ENCODE assay signal across 8 cellular contexts in the genomic region with DNA sequence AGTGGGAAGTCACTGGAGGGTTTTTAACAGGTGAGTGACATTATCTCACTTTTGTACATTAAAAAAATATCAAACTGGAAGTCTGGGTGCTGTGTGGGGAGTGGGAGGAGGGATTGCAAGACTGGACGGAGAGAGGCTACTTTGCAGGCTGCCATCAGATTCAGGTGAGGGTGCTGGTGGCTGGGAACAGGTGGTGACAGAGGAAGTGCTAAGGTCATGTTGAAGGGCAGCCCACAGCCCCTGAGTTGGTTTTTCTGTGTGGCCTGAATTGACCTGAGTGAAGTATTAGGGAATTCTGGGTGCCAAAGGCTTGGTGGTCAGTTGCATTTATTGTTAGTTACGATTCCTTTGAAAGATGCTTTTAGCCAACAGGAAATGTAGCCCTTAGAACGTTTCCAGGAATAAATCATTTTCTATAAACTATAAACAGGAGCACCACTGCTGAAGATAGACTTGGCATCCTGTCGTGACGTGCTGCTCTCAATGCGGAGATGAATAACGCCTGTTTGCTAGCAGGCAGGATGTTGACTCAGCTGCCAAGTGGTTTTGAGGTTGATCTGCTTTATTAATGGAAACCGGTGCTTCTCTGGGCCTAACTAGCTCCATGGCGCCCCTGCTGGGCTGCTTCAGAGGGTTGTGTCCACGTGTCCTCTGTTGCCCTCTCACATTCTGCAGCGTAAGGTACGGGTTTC.
DNase-seq lines count a peak whose midpoint lies in the region; ATAC-seq and TF ChIP-seq lines count a peak whose summit lies in the region.

No MANE protein-coding gene starts in this region.

- H3K4me1 ChIP-seq in ACC112 (ENCODE audit: control insufficient read depth, insufficient read depth, low read length, unreplicated experiment) (peaks cover 18% of the 10 kb centered on the region), PC-3 (ENCODE audit: insufficient read depth, low read length) (peaks cover 34% of the 10 kb centered on the region), adipocyte (ENCODE audit: control insufficient read depth, insufficient read depth, low read length) (peaks cover 7% of the 10 kb centered on the region)

- intact Hi-C loops in PC-3 (cut with micrococcal nuclease) = loop anchor here (1.0 kb wide), 1 partner anchor 72 kb away; no protein-coding TSS in a partner anchor

- H3K9ac ChIP-seq in PC-3 (ENCODE audit: low read length) (peak overlapping the region; percentile 62), adipocyte (ENCODE audit: low read length) (no peak overlapping the region)

- H3K9me3 ChIP-seq in PC-3 (ENCODE audit: low read length) = no peaks in the 10 kb centered on the region
- no peaks in the 10 kb centered on the region for H3K9me3 ChIP-seq in adipocyte (ENCODE audit: control insufficient read depth, low read length)

- H3K9me2 ChIP-seq in PC-3 (replicated peaks; ENCODE audit: low read length) = no peaks in the 10 kb centered on the region

- CTCF ChIA-PET in PC-3 (lab: Charles Lee) = interaction anchor here (0.6 to 0.7 kb wide), 2 partner anchors 29 to 74 kb away, joined by 3 read pairs; no protein-coding TSS in a partner anchor

- H3K36me3 ChIP-seq in ACC112 (ENCODE audit: insufficient read depth, low read length) (no peaks in the 10 kb centered on the region), PC-3 (ENCODE audit: low read depth, low read length) (no peaks in the 10 kb centered on the region), adipocyte (ENCODE audit: control insufficient read depth, insufficient read depth, low read length, severe bottlenecking) (no peaks in the 10 kb centered on the region), kidney epithelial cell (ENCODE audit: control insufficient read depth, insufficient read depth, low read length) (no peaks in the 10 kb centered on the region)

- H3K27ac ChIP-seq in ACC112 (ENCODE audit: low read depth, low read length) = peak overlapping the region; percentile 55
- H3K27ac ChIP-seq in PC-3 (ENCODE audit: low read length) = peak overlapping the region; percentile 94

- no TSS peak for BruUV-seq in PC-3 (replicated peaks; lab: Mats Ljungman, UMichigan)

- TF ChIP-seq CTCF in PC-3 (conservative IDR thresholded peaks at IDR 0.05; ENCODE audit: low read depth, low read length) = peak; percentile 96
- peak; percentile 70 for TF ChIP-seq CTCF in kidney epithelial cell (IDR thresholded peaks at IDR 0.05; ENCODE audit: insufficient read depth, low read length, poor library complexity, severe bottlenecking)

- ATAC-seq in GM18870 (IDR thresholded peaks at IDR 0.05; ENCODE audit: unreplicated experiment) (peak; percentile 48), PC-3 (peak; percentile 95)
- ATAC-seq in stimulated activated naive CD8-positive, alpha-beta T cell treated with anti-CD3 and anti-CD28 coated beads, Interleukin-15, Interleukin-2, amounts not matched to agents 100 U/mL and 50 U/mL, for 24 hours = peak; percentile 90

- H4K20me1 ChIP-seq in PC-3 (ENCODE audit: low read length) = no peaks in the 10 kb centered on the region

- H2AFZ ChIP-seq in ACC112 (ENCODE audit: low read length, unreplicated experiment) (peak overlapping the region; percentile 91), PC-3 (ENCODE audit: low read length) (peak overlapping the region; percentile 67)

- peak overlapping the region; percentile 51 for H3K4me2 ChIP-seq in PC-3 (ENCODE audit: low read length)

- H3F3A ChIP-seq in PC-3 (ENCODE audit: low read length, unreplicated experiment) = no peaks in the 10 kb centered on the region

- H3K27me3 ChIP-seq in ACC112 (ENCODE audit: insufficient read depth, low read length) (no peaks in the 10 kb centered on the region), PC-3 (ENCODE audit: low read length) (no peaks in the 10 kb centered on the region), adipocyte (replicated peaks; ENCODE audit: control insufficient read depth, insufficient read depth, low read length) (no peaks in the 10 kb centered on the region), kidney epithelial cell (ENCODE audit: control insufficient read depth, insufficient read depth, low read length) (no peaks in the 10 kb centered on the region)

- no peak overlapping the region for H3K4me3 ChIP-seq in ACC112 (ENCODE audit: low read depth, low read length)
- 0 out of 2 replicates have a peak overlapping the region, but pooled peaks have one; percentile 15 for H3K4me3 ChIP-seq in PC-3 (ENCODE audit: low read length)
- H3K4me3 ChIP-seq in adipocyte (ENCODE audit: low read length) = no peak overlapping the region
- H3K4me3 ChIP-seq in kidney epithelial cell (ENCODE audit: low read depth, low read length) = no peak overlapping the region

- peak; percentile 92 for DNase-seq in HS-5 (ENCODE audit: low read depth)
- DNase-seq in PC-3 = peak; percentile 98
- DNase-seq in adipocyte (ENCODE audit: low read depth) = peak; percentile 73
- peak; percentile 80 for DNase-seq in kidney epithelial cell (ENCODE audit: low read depth)
- DNase-seq in stimulated activated naive CD8-positive, alpha-beta T cell treated with anti-CD3 and anti-CD28 coated beads, Interleukin-15, Interleukin-2, amounts not matched to agents 100 U/mL and 50 U/mL, for 24 hours = peak; percentile 78
- no peak for DNase-seq in activated gamma-delta T cell (lab: John Stamatoyannopoulos, UW)

- POLR2A ChIA-PET in PC-3 (lab: Charles Lee; ENCODE audit: unreplicated experiment) = no interaction called here

- H3K79me2 ChIP-seq in ACC112 (ENCODE audit: control insufficient read depth, insufficient read depth, low read length, unreplicated experiment) = no peaks in the 10 kb centered on the region
- H3K79me2 ChIP-seq in PC-3 (ENCODE audit: low read length) = no peaks in the 10 kb centered on the region
